In genomic region chr3:136919799-136920580, GRCh38 we compare ENCODE assay signal across 10 cellular contexts. TPM values are rescaled to one million over a fixed set of nuclear protein-coding genes. Genes with fewer than 3 reads are reported as not detected.
DNase-seq lines count a peak whose midpoint lies in the region; FAIRE-seq and TF ChIP-seq lines count a peak whose summit lies in the region.
"Had no signal": no experiment of that assay in that cellular context is flagged by ENCODE, and none has a peak within 500 bp of the region (broad histone marks: within the 10 kb centered on the region; RNA-seq: fewer than 3 reads in every experiment).

No MANE protein-coding gene starts in this region.

- TF ChIP-seq CTCF in A673 (conservative IDR thresholded peaks at IDR 0.05; ENCODE audit: low read depth, low read length) (no peak), Loucy (conservative IDR thresholded peaks at IDR 0.05; ENCODE audit: low read length) (no peak), progenitor cell of endocrine pancreas (IDR thresholded peaks at IDR 0.05; ENCODE audit: unreplicated experiment) (no peak)

- H3K27me3 ChIP-seq in A673 (replicated peaks; ENCODE audit: insufficient read depth, low read depth, low read length, poor library complexity) (no peaks in the 10 kb centered on the region), Loucy (ENCODE audit: insufficient read depth, low read length, poor library complexity, severe bottlenecking) (no peaks in the 10 kb centered on the region)
- no peaks in the 10 kb centered on the region for H3K27me3 ChIP-seq in effector memory CD4-positive, alpha-beta T cell (replicated peaks; ENCODE audit: control insufficient read depth, insufficient read depth, low read length, poor library complexity, severe bottlenecking)

- H3K79me2 ChIP-seq in Loucy (ENCODE audit: insufficient read depth, low read length), result peaks cover 93% of the 10 kb centered on the region

- peak overlapping the region; percentile 74 for H3K4me2 ChIP-seq in Loucy (ENCODE audit: low read depth, low read length, poor library complexity, severe bottlenecking)

- H3K27me3 Mint-ChIP-seq in progenitor cell of endocrine pancreas, result no peaks in the 10 kb centered on the region

- peak overlapping the region; percentile 45 for H3K9ac ChIP-seq in Loucy (ENCODE audit: low read depth, low read length, poor library complexity, severe bottlenecking)

- H3K9me3 ChIP-seq in A673 (ENCODE audit: low read depth, low read length, poor library complexity, severe bottlenecking) (peaks cover 11% of the 10 kb centered on the region), Loucy (ENCODE audit: insufficient read depth, low read depth, low read length) (no peaks in the 10 kb centered on the region)
- no peaks in the 10 kb centered on the region for H3K9me3 ChIP-seq in effector memory CD4-positive, alpha-beta T cell (ENCODE audit: control insufficient read depth, low read length)

- peaks cover 5% of the 10 kb centered on the region; the same call in 1 of the 2 replicates for H3F3A ChIP-seq in Loucy (ENCODE audit: low read depth)

- no peak overlapping the region for H2AFZ ChIP-seq in Loucy (ENCODE audit: low read length)

- H3K4me1 Mint-ChIP-seq in progenitor cell of endocrine pancreas (ENCODE audit: low read depth), result peaks cover 4% of the 10 kb centered on the region

- H3K36me3 ChIP-seq in A673 (ENCODE audit: insufficient read depth, low read length, poor library complexity, severe bottlenecking) (peaks cover 11% of the 10 kb centered on the region), Loucy (ENCODE audit: insufficient read depth, low read length) (no peaks in the 10 kb centered on the region; the same call in 1 of the 2 replicates)
- no peaks in the 10 kb centered on the region for H3K36me3 ChIP-seq in effector memory CD4-positive, alpha-beta T cell (ENCODE audit: control insufficient read depth, insufficient read depth, low read length)

- H3K9me2 ChIP-seq in Loucy (replicated peaks; ENCODE audit: low read depth, low read length), result no peaks in the 10 kb centered on the region

- DNase-seq in A673 (ENCODE audit: low spot score) (peak; percentile 92), GM12892 (ENCODE audit: insufficient read length) (no peak), progenitor cell of endocrine pancreas (ENCODE audit: low spot score, unreplicated experiment) (no peak), DMS79 treated with DMSO at 0.1 percent for 48 hours (lab: John Stamatoyannopoulos, UW) (no peak), NCI-H146 treated with DMSO at 0.1 percent for 48 hours (lab: John Stamatoyannopoulos, UW; ENCODE audit: unreplicated experiment) (no peak), GF-D8 (lab: John Stamatoyannopoulos, UW) (no peak)
- no peak for DNase-seq in effector memory CD4-positive, alpha-beta T cell
- DNase-seq: head of caudate nucleus, NCI-H345 had no signal

- POLR2A ChIA-PET in A673 (lab: Charles Lee; ENCODE audit: low non-redundant PET), result interaction anchor here (0.6 kb wide), 1 partner anchor 21 kb away, joined by 4 read pairs; no protein-coding TSS in a partner anchor

- BruUV-seq in A673 (replicated peaks; lab: Mats Ljungman, UMichigan), result no TSS peak

- H3K36me3 Mint-ChIP-seq in progenitor cell of endocrine pancreas (ENCODE audit: insufficient read depth), result peaks cover 9% of the 10 kb centered on the region

- intact Hi-C loops in A673 (cut with micrococcal nuclease; ENCODE audit: unreplicated experiment), result no loop called here

- no peak for TF ChIP-seq POLR2A in GM12892 (IDR thresholded peaks at IDR 0.05; ENCODE audit: low read depth, low read length)

- H3K4me1 ChIP-seq in A673 (ENCODE audit: insufficient read depth, low read length, poor library complexity, severe bottlenecking), result peaks cover 48% of the 10 kb centered on the region
- peaks cover 85% of the 10 kb centered on the region for H3K4me1 ChIP-seq in Loucy (ENCODE audit: insufficient read depth, low read length, poor library complexity, severe bottlenecking)
- peaks cover 21% of the 10 kb centered on the region for H3K4me1 ChIP-seq in effector memory CD4-positive, alpha-beta T cell (ENCODE audit: control insufficient read depth, insufficient read depth, low read length, poor library complexity, severe bottlenecking)

- H3K4me3 ChIP-seq in A673 (ENCODE audit: low read depth, low read length, poor library complexity, severe bottlenecking) (no peak overlapping the region), Loucy (ENCODE audit: low read length, poor library complexity, severe bottlenecking) (peak overlapping the region; percentile 61)
- H3K4me3 ChIP-seq in effector memory CD4-positive, alpha-beta T cell (ENCODE audit: insufficient read depth, low read depth, low read length, poor library complexity, severe bottlenecking), result no peak overlapping the region

- H3K4me3 Mint-ChIP-seq in progenitor cell of endocrine pancreas (ENCODE audit: low read depth), result no peak overlapping the region

- no peak overlapping the region for H3K27ac Mint-ChIP-seq in progenitor cell of endocrine pancreas

- H4K20me1 ChIP-seq in Loucy (ENCODE audit: insufficient read depth, low read length, poor library complexity, severe bottlenecking), result peaks cover 48% of the 10 kb centered on the region

- CTCF ChIA-PET in A673 (lab: Charles Lee), result no interaction called here

- peak overlapping the region; percentile 64 for H3K27ac ChIP-seq in A673 (ENCODE audit: low read depth, low read length, poor library complexity, severe bottlenecking)
- H3K27ac ChIP-seq in effector memory CD4-positive, alpha-beta T cell (ENCODE audit: insufficient read depth, low read length, poor library complexity, severe bottlenecking), result peak overlapping the region; percentile 61

- H3K9me3 Mint-ChIP-seq in progenitor cell of endocrine pancreas (ENCODE audit: low read depth), result peaks cover 7% of the 10 kb centered on the region

- FAIRE-seq in GM12892 (lab: Jason Lieb, UNC), result peak; percentile 73

RNA-seq across cellular contexts. Expression of gene IL20RB, which starts 37.8 kb away (rescaled TPM):
- total RNA-seq in A673 (2021), result 4.0 and 4.2 TPM in 2 replicates
- polyA plus RNA-seq in GM12892 (2012; ENCODE audit: missing spikeins), result 0.95 TPM
- 0.62 and 1.7 TPM in 2 replicates for total RNA-seq in progenitor cell of endocrine pancreas

RNA-seq across cellular contexts. Expression of gene NCK1, which starts 58.0 kb away (rescaled TPM):
- total RNA-seq in A673 (2021) (43.7 and 50.2 TPM in 2 replicates), progenitor cell of endocrine pancreas (23.8 and 26.2 TPM in 2 replicates)
- polyA plus RNA-seq in GM12892 (2012; ENCODE audit: missing spikeins), result 18.2 TPM
